Comparison of ENCODE assay signal across 33 cellular contexts in genomic region chr7:115363916-115364315, GRCh38.
"Had no signal": no experiment of that assay in that cellular context is flagged by ENCODE, and none has a peak within 500 bp of the region (broad histone marks: within the 10 kb centered on the region; RNA-seq: fewer than 3 reads in every experiment).

No MANE protein-coding gene starts in this region.

- H3K27ac ChIP-seq: esophagus muscularis mucosa, hepatocyte, left lung, neutrophil, parathyroid adenoma, thoracic aorta, vagina, WERI-Rb-1 had no signal

- ATAC-seq: activated CD8-positive, alpha-beta memory T cell treated with anti-CD3 and anti-CD28 coated beads, Interleukin-2, amount 10 ng/mL, durations not matched to agents 7 days and 5 days; activated CD8-positive, alpha-beta T cell treated with anti-CD3 and anti-CD28 coated beads for 36 hours; activated naive CD8-positive, alpha-beta T cell treated with anti-CD3 and anti-CD28 coated beads, Interleukin-2, amount 50 U/mL, for 24 hours; left lung; natural killer cell treated with Interleukin-12 subunit alpha and Interleukin-12 subunit beta and Interleukin-15 and Interleukin-18, amount 100 ng/mL, for 72 hours; right cardiac atrium; T-cell had no signal

- H3K4me3 ChIP-seq: esophagus muscularis mucosa, hepatocyte, left lung, thoracic aorta, vagina had no signal

- H3K9ac ChIP-seq: parathyroid adenoma had no signal

- H2AFZ ChIP-seq: hepatocyte, parathyroid adenoma had no signal

- H3K4me1 Mint-ChIP-seq: activated CD4-positive, alpha-beta T cell treated with anti-CD3 and anti-CD28 coated beads, Interleukin-2, amount 10 ng/mL, durations not matched to agents 7 days and 5 days; activated naive CD8-positive, alpha-beta T cell treated with anti-CD3 and anti-CD28 coated beads, Interleukin-2, amount 50 U/mL, for 24 hours; brain had no signal

- H3K27me3 ChIP-seq: esophagus muscularis mucosa, hepatocyte, left lung, neutrophil, vagina had no signal

- H3K79me2 ChIP-seq: hepatocyte, parathyroid adenoma had no signal

- H3K36me3 ChIP-seq: esophagus muscularis mucosa, left lung, neutrophil, thoracic aorta, vagina, WERI-Rb-1 had no signal

- H3K4me3 Mint-ChIP-seq: activated CD4-positive, alpha-beta T cell treated with anti-CD3 and anti-CD28 coated beads, Interleukin-2, amount 10 ng/mL, durations not matched to agents 7 days and 5 days; activated CD8-positive, alpha-beta memory T cell treated with anti-CD3 and anti-CD28 coated beads, Interleukin-2, amount 10 ng/mL, durations not matched to agents 7 days and 5 days; activated CD8-positive, alpha-beta T cell treated with anti-CD3 and anti-CD28 coated beads for 36 hours; activated naive CD8-positive, alpha-beta T cell treated with anti-CD3 and anti-CD28 coated beads, Interleukin-2, amount 50 U/mL, for 24 hours; activated T-helper 1 cell treated with anti-CD3 and anti-CD28 coated beads, Interleukin-12 subunit alpha, Interleukin-12 subunit beta, Interleukin-2, Interleukin-4 antibody, amounts not matched to agents 30 ng/mL and 10 ng/mL and 1 ng/mL, durations not matched to agents 14 hours and 24 hours and 36 hours; brain; immature natural killer cell; natural killer cell treated with Interleukin-12 subunit alpha and Interleukin-12 subunit beta and Interleukin-15 and Interleukin-18, amount 100 ng/mL, for 72 hours; T-cell; T-helper 2 cell treated with Interferon-gamma antibody and Interleukin-4, amounts not matched to agents 5 μg/mL and 100 μg/mL, for 36 hours; type B pancreatic cell had no signal

- H3K27ac Mint-ChIP-seq: activated CD4-positive, alpha-beta T cell treated with anti-CD3 and anti-CD28 coated beads, Interleukin-2, amount 10 ng/mL, durations not matched to agents 7 days and 5 days; activated CD8-positive, alpha-beta memory T cell treated with anti-CD3 and anti-CD28 coated beads, Interleukin-2, amount 10 ng/mL, durations not matched to agents 7 days and 5 days; activated CD8-positive, alpha-beta T cell treated with anti-CD3 and anti-CD28 coated beads for 36 hours; activated naive CD8-positive, alpha-beta T cell treated with anti-CD3 and anti-CD28 coated beads, Interleukin-2, amount 50 U/mL, for 24 hours; activated T-helper 1 cell treated with anti-CD3 and anti-CD28 coated beads, Interleukin-12 subunit alpha, Interleukin-12 subunit beta, Interleukin-2, Interleukin-4 antibody, amounts not matched to agents 30 ng/mL and 10 ng/mL and 1 ng/mL, durations not matched to agents 14 hours and 24 hours and 36 hours; brain; natural killer cell treated with Interleukin-12 subunit alpha and Interleukin-12 subunit beta and Interleukin-15 and Interleukin-18, amount 100 ng/mL, for 72 hours; T-cell; T-helper 2 cell treated with Interferon-gamma antibody and Interleukin-4, amounts not matched to agents 5 μg/mL and 100 μg/mL, for 36 hours; type B pancreatic cell had no signal

- H3K4me1 ChIP-seq: esophagus muscularis mucosa, left lung, parathyroid adenoma, vagina had no signal

- H3K9me3 Mint-ChIP-seq: activated CD4-positive, alpha-beta T cell treated with anti-CD3 and anti-CD28 coated beads, Interleukin-2, amount 10 ng/mL, durations not matched to agents 7 days and 5 days; activated CD8-positive, alpha-beta T cell treated with anti-CD3 and anti-CD28 coated beads for 36 hours; activated naive CD8-positive, alpha-beta T cell treated with anti-CD3 and anti-CD28 coated beads, Interleukin-2, amount 50 U/mL, for 24 hours; activated T-helper 1 cell treated with anti-CD3 and anti-CD28 coated beads, Interleukin-12 subunit alpha, Interleukin-12 subunit beta, Interleukin-2, Interleukin-4 antibody, amounts not matched to agents 30 ng/mL and 10 ng/mL and 1 ng/mL, durations not matched to agents 14 hours and 24 hours and 36 hours; natural killer cell treated with Interleukin-12 subunit alpha and Interleukin-12 subunit beta and Interleukin-15 and Interleukin-18, amount 100 ng/mL, for 72 hours; T-helper 2 cell treated with Interferon-gamma antibody and Interleukin-4, amounts not matched to agents 5 μg/mL and 100 μg/mL, for 36 hours; type B pancreatic cell had no signal

- H3K27me3 Mint-ChIP-seq: activated CD8-positive, alpha-beta memory T cell treated with anti-CD3 and anti-CD28 coated beads, Interleukin-2, amount 10 ng/mL, durations not matched to agents 7 days and 5 days; natural killer cell treated with Interleukin-12 subunit alpha and Interleukin-12 subunit beta and Interleukin-15 and Interleukin-18, amount 100 ng/mL, for 72 hours; type B pancreatic cell had no signal

- H3K36me3 Mint-ChIP-seq: activated CD8-positive, alpha-beta memory T cell treated with anti-CD3 and anti-CD28 coated beads, Interleukin-2, amount 10 ng/mL, durations not matched to agents 7 days and 5 days; brain; immature natural killer cell; T-cell; type B pancreatic cell had no signal

- DNase-seq: activated CD4-positive, alpha-beta T cell treated with anti-CD3 and anti-CD28 coated beads, Interleukin-2, amount 10 ng/mL, durations not matched to agents 7 days and 5 days; activated CD4-positive, CD25-positive, alpha-beta regulatory T cell treated with anti-CD3 and anti-CD28 coated beads, Interleukin-2, amount 50 U/mL, for 72 hours; activated CD8-positive, alpha-beta memory T cell treated with anti-CD3 and anti-CD28 coated beads, Interleukin-2, amount 10 ng/mL, durations not matched to agents 7 days and 5 days; activated CD8-positive, alpha-beta T cell treated with anti-CD3 and anti-CD28 coated beads for 36 hours; activated gamma-delta T cell; activated naive CD4-positive, alpha-beta T cell treated with anti-CD3 and anti-CD28 coated beads, Interleukin-2, amount 50 U/mL, for 16 hours; activated naive CD8-positive, alpha-beta T cell treated with anti-CD3 and anti-CD28 coated beads, Interleukin-2, amount 50 U/mL, for 24 hours; activated T-cell treated with anti-CD3 and anti-CD28 coated beads for 4 hours; aorta; caudate nucleus; effector memory CD4-positive, alpha-beta T cell; glutamatergic neuron; immature natural killer cell; kidney glomerular epithelial cell; left lung; mammary epithelial cell; midbrain; right cardiac atrium; small intestine; stimulated activated naive CD4-positive, alpha-beta T cell; T-cell; WERI-Rb-1 had no signal

- H3K9me3 ChIP-seq: esophagus muscularis mucosa, left lung, neutrophil, thoracic aorta, vagina had no signal

- H3K4me2 ChIP-seq: hepatocyte had no signal
